In genomic region chr16:88811850-88812736, GRCh38 we compare ENCODE assay signal across 8 cellular contexts. TPM values are rescaled to one million over a fixed set of nuclear protein-coding genes. Genes with fewer than 3 reads are reported as not detected.
DNase-seq lines count a peak whose midpoint lies in the region; ATAC-seq and TF ChIP-seq lines count a peak whose summit lies in the region.

TSS of gene APRT (minus strand) at chr16:88811928. CDS start at chr16:88811899, 29 bp downstream.

- H3K4me1 Mint-ChIP-seq in activated T-helper 17 cell treated with anti-CD3 and anti-CD28 coated beads, Interleukin-2, amount 50 U/mL, for 72 hours: peaks cover 7% of the 10 kb centered on the region
- H3K4me1 Mint-ChIP-seq in natural killer cell: peaks cover 7 to 24% of the 10 kb centered on the region in 2 donors

- peak within 1 kb of the TSS; percentile 59 for H3K4me3 ChIP-seq in fibroblast of mammary gland (ENCODE audit: control insufficient read depth, low read depth, low read length)

- peak; percentile 82 for ATAC-seq in activated T-helper 17 cell treated with anti-CD3 and anti-CD28 coated beads, Interleukin-2, amount 50 U/mL, for 72 hours (replicated peaks)
- ATAC-seq in natural killer cell: peak; percentile 93 to 97 (median 93)

- H3K4me3 Mint-ChIP-seq in activated T-helper 17 cell treated with anti-CD3 and anti-CD28 coated beads, Interleukin-2, amount 50 U/mL, for 72 hours: peak within 1 kb of the TSS; percentile 84
- peak within 1 kb of the TSS; percentile 94 for H3K4me3 Mint-ChIP-seq in natural killer cell

- H3K27me3 Mint-ChIP-seq in activated T-helper 17 cell treated with anti-CD3 and anti-CD28 coated beads, Interleukin-2, amount 50 U/mL, for 72 hours: no peaks in the 10 kb centered on the region
- no peaks in the 10 kb centered on the region for H3K27me3 Mint-ChIP-seq in natural killer cell (ENCODE audit: low read depth in 2 of 2)

- H3K27ac Mint-ChIP-seq in activated T-helper 17 cell treated with anti-CD3 and anti-CD28 coated beads, Interleukin-2, amount 50 U/mL, for 72 hours: peak within 1 kb of the TSS; percentile 89
- H3K27ac Mint-ChIP-seq in natural killer cell: peak within 1 kb of the TSS; percentile 82 to 96

- DNase-seq in EL (peak; percentile 94), GOT3 (lab: John Stamatoyannopoulos, UW) (peak; percentile 87), RPMI7951 (ENCODE audit: low read depth) (peak; percentile 90), fibroblast of mammary gland (ENCODE audit: low read depth) (peak; percentile 96), natural killer cell (peak; percentile 99)
- peak; percentile 92 to 98 (median 94) for DNase-seq in stimulated activated naive CD4-positive, alpha-beta T cell (lab: John Stamatoyannopoulos, UW)

- intact Hi-C loops in natural killer cell (cut with micrococcal nuclease): loop anchor here (2.0 kb wide), 1 partner anchor 45 kb away; the partner anchor contains the start of genes GALNS and TRAPPC2L

- no peaks in the 10 kb centered on the region for H3K9me3 Mint-ChIP-seq in activated T-helper 17 cell treated with anti-CD3 and anti-CD28 coated beads, Interleukin-2, amount 50 U/mL, for 72 hours
- H3K9me3 Mint-ChIP-seq in natural killer cell: no peaks in the 10 kb centered on the region

- peaks cover 43% of the 10 kb centered on the region for H3K36me3 Mint-ChIP-seq in activated T-helper 17 cell treated with anti-CD3 and anti-CD28 coated beads, Interleukin-2, amount 50 U/mL, for 72 hours (ENCODE audit: low read depth)
- no peaks in the 10 kb centered on the region for H3K36me3 Mint-ChIP-seq in natural killer cell

- TF ChIP-seq CTCF in LNCAP (IDR thresholded peaks at IDR 0.05) (peak; percentile 34; the same call in 1 of the 2 replicates), fibroblast of mammary gland (conservative IDR thresholded peaks at IDR 0.05; ENCODE audit: control insufficient read depth, insufficient read depth, low read depth, low read length) (no peak), natural killer cell (IDR thresholded peaks at IDR 0.05) (no peak)

RNA-seq across cellular contexts. Expression of gene APRT, which starts in this region (rescaled TPM):
- total RNA-seq in RPMI7951 (2014; rRNA removed; shearing (Covaris generic)): 122 and 184 TPM in 2 replicates
- 100 to 1,000 TPM; 132 to 139 TPM for total RNA-seq in activated T-helper 17 cell treated with anti-CD3 and anti-CD28 coated beads, Interleukin-2, amount 50 U/mL, for 72 hours
- total RNA-seq in natural killer cell: 100 to 1,000 TPM; 118 to 123 (median 120) TPM

Comparison
In these comparisons a context has a peak if more than half of its experiments do, and no peak if none do; other contexts are left out.
1. Peak in every context shown above with its lines: DNase-seq, ATAC-seq and H3K4me3 ChIP-seq.